16 cellular contexts compared by ENCODE assay signal in the genomic region with DNA sequence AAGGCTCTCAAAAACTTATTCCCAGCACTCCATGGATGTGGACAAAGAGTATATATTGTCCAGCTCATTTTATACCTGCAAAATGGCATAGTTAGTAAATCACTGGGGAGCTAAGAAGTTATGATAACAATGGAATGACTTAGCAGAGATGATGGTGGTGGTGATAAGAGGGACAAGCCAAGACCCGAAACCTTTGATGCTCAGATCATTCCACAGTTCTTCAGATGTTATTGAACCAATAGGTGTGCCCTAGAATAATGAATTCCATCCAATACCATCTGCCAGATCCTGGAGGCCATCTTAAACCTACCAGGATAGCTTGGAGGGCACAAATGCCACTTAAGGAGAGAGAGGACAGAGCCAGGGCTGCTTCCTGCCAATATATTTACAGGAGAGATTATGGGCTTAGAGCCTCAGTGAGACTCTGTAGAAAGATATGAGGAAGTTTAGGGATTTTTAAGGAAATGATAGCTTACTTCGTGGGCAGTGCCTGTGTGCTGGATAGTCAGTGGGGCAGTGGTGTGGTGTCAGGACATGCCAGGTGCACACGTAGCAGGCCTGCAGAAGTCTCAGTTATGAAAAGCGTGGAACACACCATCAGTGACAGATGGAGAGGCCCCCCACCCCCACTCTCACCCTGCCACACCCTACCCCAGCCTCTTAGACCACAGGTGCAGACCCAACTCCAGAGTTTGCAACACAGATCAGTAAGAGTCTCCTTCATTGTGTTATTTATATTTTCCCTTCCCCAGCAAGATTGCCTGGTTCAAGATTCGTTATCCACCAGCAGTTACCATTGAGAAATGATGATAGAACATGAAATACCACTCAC.
A peak's percentile ranks its signal among the peaks of the same experiment; 100 is the strongest.
DNase-seq lines count a peak whose midpoint lies in the region; ATAC-seq, FAIRE-seq and TF ChIP-seq lines count a peak whose summit lies in the region.
"Had no signal": no experiment of that assay in that cellular context is flagged by ENCODE, and none has a peak within 500 bp of the region (broad histone marks: within the 10 kb centered on the region; RNA-seq: fewer than 3 reads in every experiment).

No MANE protein-coding gene starts in this region.

- H3K9me3 Mint-ChIP-seq in stimulated activated naive CD8-positive, alpha-beta T cell treated with anti-CD3 and anti-CD28 coated beads, Interleukin-15, Interleukin-2, amounts not matched to agents 100 ng/mL and 50 ng/mL, for 24 hours: no peaks in the 10 kb centered on the region
- peaks cover 5% of the 10 kb centered on the region for H3K9me3 Mint-ChIP-seq in type B pancreatic cell

- no peak for TF ChIP-seq EP300 in esophagus muscularis mucosa (IDR thresholded peaks at IDR 0.05)

- H3K36me3 ChIP-seq in esophagus muscularis mucosa (no peaks in the 10 kb centered on the region), A673 (ENCODE audit: insufficient read depth, low read length, poor library complexity, severe bottlenecking) (no peaks in the 10 kb centered on the region)
- H3K36me3 ChIP-seq: adrenal gland, SJSA1 had no signal

- TF ChIP-seq POLR2A in esophagus muscularis mucosa (IDR thresholded peaks at IDR 0.05; ENCODE audit: low read depth): no peak

- H3K27ac ChIP-seq in esophagus muscularis mucosa (replicated peaks in 1 of 4) (no peak overlapping the region), A673 (ENCODE audit: low read depth, low read length, poor library complexity, severe bottlenecking) (no peak overlapping the region)
- H3K27ac ChIP-seq: adrenal gland, SJSA1 had no signal

- POLR2A ChIA-PET in A673 (lab: Charles Lee; ENCODE audit: low non-redundant PET): no interaction called here

- FAIRE-seq in GM19239 (lab: Jason Lieb, UNC): no peak
- FAIRE-seq: H1 had no signal

- H3K4me3 ChIP-seq in esophagus muscularis mucosa: no peak overlapping the region
- H3K4me3 ChIP-seq in A673 (ENCODE audit: low read depth, low read length, poor library complexity, severe bottlenecking): no peak overlapping the region
- H3K4me3 ChIP-seq: adrenal gland, SJSA1 had no signal

- no peak for ATAC-seq in stimulated activated naive CD8-positive, alpha-beta T cell treated with anti-CD3 and anti-CD28 coated beads, Interleukin-15, Interleukin-2, amounts not matched to agents 100 U/mL and 50 U/mL, for 24 hours
- ATAC-seq in T-helper 17 cell (no peak), HG03442 (IDR thresholded peaks at IDR 0.05; ENCODE audit: unreplicated experiment) (no peak)
- ATAC-seq: left lobe of liver had no signal

- peak overlapping the region; percentile 87 for H3K27ac Mint-ChIP-seq in stimulated activated naive CD8-positive, alpha-beta T cell treated with anti-CD3 and anti-CD28 coated beads, Interleukin-15, Interleukin-2, amounts not matched to agents 100 ng/mL and 50 ng/mL, for 24 hours
- H3K27ac Mint-ChIP-seq in T-helper 17 cell: peak overlapping the region; percentile 95
- H3K27ac Mint-ChIP-seq in type B pancreatic cell: peak overlapping the region; percentile 32

- DNase-seq in stimulated activated naive CD8-positive, alpha-beta T cell treated with anti-CD3 and anti-CD28 coated beads, Interleukin-15, Interleukin-2, amounts not matched to agents 100 U/mL and 50 U/mL, for 24 hours: no peak
- DNase-seq in T-helper 17 cell: no peak
- peak; percentile 45 for DNase-seq in esophagus muscularis mucosa (ENCODE audit: extremely low spot score)
- DNase-seq in type B pancreatic cell (ENCODE audit: extremely low spot score, unreplicated experiment): no peak
- no peak for DNase-seq in A673 (ENCODE audit: low spot score)
- no peak for DNase-seq in GM19239 (ENCODE audit: insufficient read length, low spot score)
- DNase-seq: adrenal gland, caudate nucleus, DMS153, NCI-H187 treated with DMSO at 0.1 percent for 48 hours, trophoblast cell had no signal

- H3K9me3 ChIP-seq in T-helper 17 cell (ENCODE audit: control insufficient read depth, low read length, poor library complexity, severe bottlenecking) (no peaks in the 10 kb centered on the region), esophagus muscularis mucosa (no peaks in the 10 kb centered on the region), A673 (ENCODE audit: low read depth, low read length, poor library complexity, severe bottlenecking) (no peaks in the 10 kb centered on the region)
- H3K9me3 ChIP-seq: adrenal gland, SJSA1 had no signal

- H3K27me3 Mint-ChIP-seq in stimulated activated naive CD8-positive, alpha-beta T cell treated with anti-CD3 and anti-CD28 coated beads, Interleukin-15, Interleukin-2, amounts not matched to agents 100 ng/mL and 50 ng/mL, for 24 hours: no peaks in the 10 kb centered on the region
- H3K27me3 Mint-ChIP-seq in T-helper 17 cell (no peaks in the 10 kb centered on the region), type B pancreatic cell (no peaks in the 10 kb centered on the region)

- WGBS in esophagus muscularis mucosa: 88% methylated on average over 5 of the region's 5 CpGs

- H3K27me3 ChIP-seq in esophagus muscularis mucosa: peaks cover 0 to 16% (median 0%) of the 10 kb centered on the region in 4 donors
- H3K27me3 ChIP-seq in A673 (replicated peaks; ENCODE audit: insufficient read depth, low read depth, low read length, poor library complexity): no peaks in the 10 kb centered on the region
- H3K27me3 ChIP-seq: adrenal gland, SJSA1 had no signal

- no peaks in the 10 kb centered on the region for H3K36me3 Mint-ChIP-seq in stimulated activated naive CD8-positive, alpha-beta T cell treated with anti-CD3 and anti-CD28 coated beads, Interleukin-15, Interleukin-2, amounts not matched to agents 100 ng/mL and 50 ng/mL, for 24 hours (ENCODE audit: low read depth)
- H3K36me3 Mint-ChIP-seq in T-helper 17 cell (ENCODE audit: low read depth): peaks cover 2% of the 10 kb centered on the region
- no peaks in the 10 kb centered on the region for H3K36me3 Mint-ChIP-seq in type B pancreatic cell

- intact Hi-C loops in esophagus muscularis mucosa (cut with DNase I) (no loop called here), A673 (cut with micrococcal nuclease; ENCODE audit: unreplicated experiment) (no loop called here)

- H3K4me1 Mint-ChIP-seq in stimulated activated naive CD8-positive, alpha-beta T cell treated with anti-CD3 and anti-CD28 coated beads, Interleukin-15, Interleukin-2, amounts not matched to agents 100 ng/mL and 50 ng/mL, for 24 hours (ENCODE audit: low read depth): peaks cover 84% of the 10 kb centered on the region
- H3K4me1 Mint-ChIP-seq in T-helper 17 cell (peaks cover 60% of the 10 kb centered on the region), type B pancreatic cell (ENCODE audit: unreplicated experiment) (peaks cover 41% of the 10 kb centered on the region)

- CTCF ChIA-PET in A673 (lab: Charles Lee): no interaction called here

- H3K4me1 ChIP-seq in esophagus muscularis mucosa (peaks cover 0 to 16% (median 15%) of the 10 kb centered on the region in 4 donors), A673 (ENCODE audit: insufficient read depth, low read length, poor library complexity, severe bottlenecking) (peaks cover 40% of the 10 kb centered on the region)
- H3K4me1 ChIP-seq: adrenal gland had no signal

- no TSS peak for BruUV-seq in A673 (replicated peaks; lab: Mats Ljungman, UMichigan)

- no peak for TF ChIP-seq CTCF in esophagus muscularis mucosa (IDR thresholded peaks at IDR 0.05)
- TF ChIP-seq CTCF in type B pancreatic cell (conservative IDR thresholded peaks at IDR 0.05): no peak
- no peak for TF ChIP-seq CTCF in A673 (conservative IDR thresholded peaks at IDR 0.05; ENCODE audit: low read depth, low read length)

- no peak overlapping the region for H3K4me3 Mint-ChIP-seq in stimulated activated naive CD8-positive, alpha-beta T cell treated with anti-CD3 and anti-CD28 coated beads, Interleukin-15, Interleukin-2, amounts not matched to agents 100 ng/mL and 50 ng/mL, for 24 hours
- peak overlapping the region; percentile 89 for H3K4me3 Mint-ChIP-seq in T-helper 17 cell
- no peak overlapping the region for H3K4me3 Mint-ChIP-seq in type B pancreatic cell

Comparison
In these comparisons a context has a peak if more than half of its experiments do, and no peak if none do; other contexts are left out.
1. H3K27ac Mint-ChIP-seq: peak in every context shown above with its lines; median percentile 95 in T-helper 17 cell; 87 in stimulated activated naive CD8-positive, alpha-beta T cell treated with anti-CD3 and anti-CD28 coated beads, Interleukin-15, Interleukin-2, amounts not matched to agents 100 ng/mL and 50 ng/mL, for 24 hours; 32 in type B pancreatic cell.